In the genomic region with DNA sequence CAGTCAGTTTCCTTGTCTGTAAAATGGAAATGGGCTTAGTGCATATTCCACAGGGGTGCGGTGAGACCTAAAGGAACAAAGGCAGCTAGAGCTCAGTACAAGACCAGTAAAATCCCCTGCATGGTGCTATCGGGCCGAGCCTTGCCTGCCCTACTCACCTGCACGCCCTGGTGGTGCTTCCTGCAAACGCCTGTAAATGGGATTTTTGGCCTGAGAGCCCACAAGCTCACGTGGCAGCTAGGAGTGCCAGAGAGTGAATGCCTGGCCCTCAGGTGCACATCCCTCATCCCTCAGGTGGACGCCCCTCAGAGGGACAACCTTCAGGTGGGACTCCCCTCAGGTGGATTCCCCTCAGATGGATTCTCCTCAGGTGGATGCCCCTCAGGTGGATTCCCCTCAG, we compare ENCODE assay signal across 36 cellular contexts. TPM values are rescaled to one million over a fixed set of nuclear protein-coding genes. Genes with fewer than 3 reads are reported as not detected.
"Had no signal": no experiment of that assay in that cellular context is flagged by ENCODE, and none has a peak within 500 bp of the region (broad histone marks: within the 10 kb centered on the region; RNA-seq: fewer than 3 reads in every experiment).

No MANE protein-coding gene starts in this region.

- H3K4me3 Mint-ChIP-seq: mesothelial cell of epicardium; naive B cell; natural killer cell treated with Interleukin-12 subunit alpha and Interleukin-12 subunit beta and Interleukin-15 and Interleukin-18, amount 100 ng/mL, for 72 hours; neural crest cell; stimulated activated effector memory CD8-positive, alpha-beta T cell treated with anti-CD3 and anti-CD28 coated beads, Interleukin-12 subunit alpha, Interleukin-12 subunit beta, amount 100 ng/mL, for 72 hours had no signal

- DNase-seq: dorsolateral prefrontal cortex; effector CD4-positive, alpha-beta T cell; foreskin fibroblast; gastrocnemius medialis; head of caudate nucleus; hippocampal formation; kidney; mesenchymal stem cell; mucosa of descending colon; naive B cell; sigmoid colon; stimulated activated CD4-positive, alpha-beta T cell treated with anti-CD3 and anti-CD28 coated beads, Interleukin-2, amount 100 ng/mL, for 24 hours; stimulated activated CD4-positive, alpha-beta T cell treated with anti-CD3 and anti-CD28 coated beads, Interleukin-4, amount 100 ng/mL, for 24 hours; stimulated activated naive CD4-positive, alpha-beta T cell treated with Interleukin-2 at 50 U/mL for 16 hours; stomach; thyroid gland; trophoblast cell had no signal

- H3K9ac ChIP-seq: parathyroid adenoma had no signal

- H3K9me3 ChIP-seq: gastrocnemius medialis, mucosa of descending colon, neutrophil, right atrium auricular region, sigmoid colon, thyroid gland, vagina had no signal

- ATAC-seq: esophagus mucosa; gastrocnemius medialis; left lobe of liver; mucosa of descending colon; natural killer cell treated with Interleukin-12 subunit alpha and Interleukin-12 subunit beta and Interleukin-15 and Interleukin-18, amount 100 ng/mL, for 72 hours; stimulated activated effector memory CD8-positive, alpha-beta T cell treated with anti-CD3 and anti-CD28 coated beads, Interleukin-12 subunit alpha, Interleukin-12 subunit beta, amount 100 ng/mL, for 72 hours had no signal

- H3K27me3 ChIP-seq: dorsolateral prefrontal cortex, gastrocnemius medialis, neutrophil, right atrium auricular region, sigmoid colon, thyroid gland, vagina had no signal

- H3K36me3 Mint-ChIP-seq: mesothelial cell of epicardium; naive B cell; natural killer cell treated with Interleukin-12 subunit alpha and Interleukin-12 subunit beta and Interleukin-15 and Interleukin-18, amount 100 ng/mL, for 72 hours; stimulated activated effector memory CD8-positive, alpha-beta T cell treated with anti-CD3 and anti-CD28 coated beads, Interleukin-12 subunit alpha, Interleukin-12 subunit beta, amount 100 ng/mL, for 72 hours had no signal

- H3K36me3 ChIP-seq: gastrocnemius medialis, neutrophil, right atrium auricular region, sigmoid colon, stomach, thyroid gland, vagina had no signal

- H3K79me2 ChIP-seq: parathyroid adenoma had no signal

- H3K27ac ChIP-seq: dorsolateral prefrontal cortex, epithelial cell of prostate, gastrocnemius medialis, neutrophil, parathyroid adenoma, right atrium auricular region, sigmoid colon, stomach, thyroid gland, vagina had no signal

- H2AFZ ChIP-seq: parathyroid adenoma had no signal

- H3K27ac Mint-ChIP-seq: mesothelial cell of epicardium; naive B cell; natural killer cell treated with Interleukin-12 subunit alpha and Interleukin-12 subunit beta and Interleukin-15 and Interleukin-18, amount 100 ng/mL, for 72 hours; progenitor cell of endocrine pancreas; stimulated activated effector memory CD8-positive, alpha-beta T cell treated with anti-CD3 and anti-CD28 coated beads, Interleukin-12 subunit alpha, Interleukin-12 subunit beta, amount 100 ng/mL, for 72 hours had no signal

- H3K4me3 ChIP-seq: dorsolateral prefrontal cortex, gastrocnemius medialis, mucosa of descending colon, right atrium auricular region, sigmoid colon, stomach, thyroid gland, vagina had no signal

- H3K4me1 Mint-ChIP-seq: mesothelial cell of epicardium; naive B cell; neural crest cell; stimulated activated effector memory CD8-positive, alpha-beta T cell treated with anti-CD3 and anti-CD28 coated beads, Interleukin-12 subunit alpha, Interleukin-12 subunit beta, amount 100 ng/mL, for 72 hours had no signal

- H3K9me3 Mint-ChIP-seq: mesothelial cell of epicardium; natural killer cell treated with Interleukin-12 subunit alpha and Interleukin-12 subunit beta and Interleukin-15 and Interleukin-18, amount 100 ng/mL, for 72 hours; stimulated activated effector memory CD8-positive, alpha-beta T cell treated with anti-CD3 and anti-CD28 coated beads, Interleukin-12 subunit alpha, Interleukin-12 subunit beta, amount 100 ng/mL, for 72 hours had no signal

- H3K4me1 ChIP-seq: gastrocnemius medialis, parathyroid adenoma, right atrium auricular region, sigmoid colon, stomach, vagina had no signal

RNA-seq across cellular contexts. Expression of a gene that starts 48.0 kb away (rescaled TPM):
- total RNA-seq: esophagus mucosa; glomerular endothelial cell; lower leg skin; lung microvascular endothelial cell; mesothelial cell of epicardium; natural killer cell treated with Interleukin-12 subunit alpha and Interleukin-12 subunit beta and Interleukin-15 and Interleukin-18, amount 100 ng/mL, for 72 hours; omental fat pad; progenitor cell of endocrine pancreas; right atrium auricular region; sigmoid colon; skeletal muscle tissue; stomach; subcutaneous adipose tissue; thyroid gland; ureter; vagina had no signal
